ENCODE assay signal across 8 cellular contexts in genomic region chr19:49997709-49998108, GRCh38. TPM values are rescaled to one million over a fixed set of nuclear protein-coding genes. Genes with fewer than 3 reads are reported as not detected.
DNase-seq lines count a peak whose midpoint lies in the region; ATAC-seq, FAIRE-seq and TF ChIP-seq lines count a peak whose summit lies in the region.

No MANE protein-coding gene starts in this region.

- H3K4me1 ChIP-seq in CD8-positive, alpha-beta T cell (ENCODE audit: insufficient read depth, low read length), result no peaks in the 10 kb centered on the region
- H3K4me1 ChIP-seq in Panc1 (ENCODE audit: control insufficient read depth, insufficient read depth, low read length) (no peaks in the 10 kb centered on the region), fibroblast of lung (ENCODE audit: control insufficient read depth, extremely low read depth, insufficient read depth, low read length) (no peaks in the 10 kb centered on the region)

- no peak overlapping the region for H3K27ac Mint-ChIP-seq in CD8-positive, alpha-beta T cell

- BruUV-seq in Panc1 (replicated peaks; lab: Mats Ljungman, UMichigan), result no TSS peak

- H3K9me3 ChIP-seq in CD8-positive, alpha-beta T cell (ENCODE audit: low read length), result no peaks in the 10 kb centered on the region
- H3K9me3 ChIP-seq in Panc1 (ENCODE audit: control insufficient read depth, insufficient read depth, low read depth, low read length) (no peaks in the 10 kb centered on the region), fibroblast of lung (ENCODE audit: control insufficient read depth, insufficient read depth, low read depth, low read length) (no peaks in the 10 kb centered on the region)

- no peaks in the 10 kb centered on the region for H3K27me3 ChIP-seq in CD8-positive, alpha-beta T cell (ENCODE audit: insufficient read depth, low read length)
- H3K27me3 ChIP-seq in Panc1 (ENCODE audit: control insufficient read depth, insufficient read depth, low read length) (no peaks in the 10 kb centered on the region), fibroblast of lung (ENCODE audit: control insufficient read depth, insufficient read depth, low read length) (no peaks in the 10 kb centered on the region)

- no peak for TF ChIP-seq CTCF in CD8-positive, alpha-beta T cell (IDR thresholded peaks at IDR 0.05)
- no peak for TF ChIP-seq CTCF in Panc1 (IDR thresholded peaks at IDR 0.05)
- no peak for TF ChIP-seq CTCF in fibroblast of lung (conservative IDR thresholded peaks at IDR 0.05 in 1 of 2, IDR thresholded peaks at IDR 0.05 in 1 of 2; ENCODE audit: low read depth in 1 of 2, low read length in 2 of 2)

- H3K36me3 Mint-ChIP-seq in CD8-positive, alpha-beta T cell, result peaks cover 84% of the 10 kb centered on the region

- POLR2A ChIA-PET in CD8-positive, alpha-beta T cell (lab: Charles Lee), result no interaction called here
- POLR2A ChIA-PET in Panc1 (lab: Charles Lee), result no interaction called here

- peaks cover 41% of the 10 kb centered on the region for H3K36me3 ChIP-seq in CD8-positive, alpha-beta T cell (ENCODE audit: insufficient read depth, low read length)
- no peaks in the 10 kb centered on the region for H3K36me3 ChIP-seq in Panc1 (ENCODE audit: control insufficient read depth, insufficient read depth, low read length)
- H3K36me3 ChIP-seq in fibroblast of lung (ENCODE audit: control insufficient read depth, insufficient read depth, low read length), result peaks cover 22% of the 10 kb centered on the region

- no peak overlapping the region for H3K4me3 ChIP-seq in CD8-positive, alpha-beta T cell (ENCODE audit: low read depth, low read length)
- no peak overlapping the region for H3K4me3 ChIP-seq in Panc1 (ENCODE audit: low read depth in 2 of 2, low read length in 2 of 2)
- no peak overlapping the region for H3K4me3 ChIP-seq in fibroblast of lung (replicated peaks in 1 of 4; ENCODE audit: control extremely low read depth in 1 of 4, insufficient read depth in 1 of 4, low read depth in 3 of 4, low read length in 4 of 4)

- peak; percentile 64 for ATAC-seq in CD8-positive, alpha-beta T cell
- ATAC-seq in Panc1 (peak; percentile 91), GM21381 (IDR thresholded peaks at IDR 0.05; ENCODE audit: unreplicated experiment) (no peak)

- no peak overlapping the region for H3K4me3 Mint-ChIP-seq in CD8-positive, alpha-beta T cell

- H4K20me1 ChIP-seq in fibroblast of lung (ENCODE audit: control insufficient read depth, extremely low read depth, insufficient read depth, low read length), result no peaks in the 10 kb centered on the region

- H3K27me3 Mint-ChIP-seq in CD8-positive, alpha-beta T cell (ENCODE audit: low read depth), result no peaks in the 10 kb centered on the region

- DNase-seq in CD8-positive, alpha-beta T cell, result no peak
- no peak for DNase-seq in GM18507 (ENCODE audit: extremely low spot score, insufficient read length, low read depth)
- no peak for DNase-seq in Panc1 (ENCODE audit: low read depth, low spot score)
- DNase-seq in fibroblast of lung (ENCODE audit: low read depth in 2 of 2), result peak; percentile 11 to 21
- DNase-seq in NCI-H1092 treated with DMSO at 0.1 percent for 48 hours (lab: John Stamatoyannopoulos, UW), result no peak
- DNase-seq in GF-D8 (lab: John Stamatoyannopoulos, UW), result no peak
- no peak for DNase-seq in ureter (ENCODE audit: low spot score)

- no peak overlapping the region for H3K4me2 ChIP-seq in fibroblast of lung (ENCODE audit: extremely low read depth, insufficient read depth, low read length)

- no peak overlapping the region for H2AFZ ChIP-seq in fibroblast of lung (ENCODE audit: low read length)

- FAIRE-seq in GM18507 (lab: Jason Lieb, UNC), result peak; percentile 77

- no peak overlapping the region for H3K9ac ChIP-seq in fibroblast of lung (ENCODE audit: insufficient read depth, low read length)

- H3K79me2 ChIP-seq in fibroblast of lung (ENCODE audit: control insufficient read depth, insufficient read depth, low read length), result no peaks in the 10 kb centered on the region

- intact Hi-C loops in CD8-positive, alpha-beta T cell (cut with DNase I, micrococcal nuclease), result no loop called here
- intact Hi-C loops in Panc1 (cut with micrococcal nuclease; ENCODE audit: unreplicated experiment), result no loop called here

- H3K9me3 Mint-ChIP-seq in CD8-positive, alpha-beta T cell, result no peaks in the 10 kb centered on the region

- H3K4me1 Mint-ChIP-seq in CD8-positive, alpha-beta T cell (ENCODE audit: low read depth), result peaks cover 2% of the 10 kb centered on the region

- in situ Hi-C loops in Panc1 (cut with HindIII; ENCODE audit: low pct_unique_long_range_greater_than_20kb, low sequenced_read_pairs), result no loop called here

- H3K27ac ChIP-seq in CD8-positive, alpha-beta T cell (ENCODE audit: low read depth, low read length), result no peak overlapping the region
- H3K27ac ChIP-seq in Panc1 (ENCODE audit: low read length) (no peak overlapping the region), fibroblast of lung (ENCODE audit: insufficient read depth, low read length) (no peak overlapping the region)

- CTCF ChIA-PET in CD8-positive, alpha-beta T cell (lab: Charles Lee), result interaction anchor here (0.9 kb wide), 1 partner anchor 50 kb away, joined by 4 read pairs; no protein-coding TSS in a partner anchor
- CTCF ChIA-PET in Panc1 (lab: Charles Lee), result no interaction called here

RNA-seq across cellular contexts. Expression of gene VRK3, which starts 27.5 kb away (rescaled TPM):
- 10 to 100 TPM; 71.1 to 73.1 TPM for total RNA-seq in CD8-positive, alpha-beta T cell
- total RNA-seq in Panc1 (2021; ENCODE audit: unreplicated experiment) (32.6 TPM), fibroblast of lung (21.3 and 26.9 TPM in 2 replicates), ureter (56.6 TPM)
- polyA plus RNA-seq in Panc1 (2012; ENCODE audit: insufficient read length), result 20.2 TPM
- 40.6 and 40.9 TPM in 2 replicates for polyA plus RNA-seq in fibroblast of lung
- 25.9 and 29.3 TPM in 2 replicates for polyA plus RNA-seq in fibroblast of lung (2012)
- polyA minus RNA-seq in fibroblast of lung (ENCODE audit: low replicate concordance), result 15.3 and 38.0 TPM in 2 replicates

RNA-seq across cellular contexts. Expression of gene ZNF473, which starts 28.1 kb away (rescaled TPM):
- 1 to 10 TPM; 5.2 to 5.8 TPM for total RNA-seq in CD8-positive, alpha-beta T cell
- total RNA-seq in Panc1 (2021; ENCODE audit: unreplicated experiment) (11.7 TPM), fibroblast of lung (5.9 and 6.4 TPM in 2 replicates), ureter (12.0 TPM)
- polyA plus RNA-seq in Panc1 (2012; ENCODE audit: insufficient read length), result 6.6 TPM
- polyA plus RNA-seq in fibroblast of lung, result 5.0 and 5.7 TPM in 2 replicates
- 3.5 and 4.4 TPM in 2 replicates for polyA plus RNA-seq in fibroblast of lung (2012)
- polyA minus RNA-seq in fibroblast of lung (ENCODE audit: low replicate concordance), result 5.0 and 17.2 TPM in 2 replicates

RNA-seq across cellular contexts. Expression of gene SIGLEC11, which starts 36.7 kb away (rescaled TPM):
- total RNA-seq in CD8-positive, alpha-beta T cell, result not detected
- total RNA-seq in Panc1 (2021; ENCODE audit: unreplicated experiment) (not detected), fibroblast of lung (not detected in 2 replicates), ureter (0.70 TPM)
- polyA plus RNA-seq in Panc1 (2012; ENCODE audit: insufficient read length), result not detected
- polyA plus RNA-seq in fibroblast of lung, result not detected in 2 replicates
- not detected in 2 replicates for polyA plus RNA-seq in fibroblast of lung (2012)
- polyA minus RNA-seq in fibroblast of lung (ENCODE audit: low replicate concordance), result not detected in 2 replicates

Comparison
In these comparisons a context has a peak if more than half of its experiments do, and no peak if none do; other contexts are left out.
1. DNase-seq: peak in fibroblast of lung (2 of 2); none in CD8-positive, alpha-beta T cell (0 of 7), GM18507 (single experiment), Panc1 (single experiment), NCI-H1092 treated with DMSO at 0.1 percent for 48 hours (single experiment), GF-D8 (single experiment) and ureter (single experiment).